ENCODE assay signal across 1 cellular context in genomic region chr19:588093-588742, GRCh38.
TF ChIP-seq lines count a peak whose summit lies in the region.

No MANE protein-coding gene starts in this region.

TF ChIP-seq in HEK293, 187 proteins besides CTCF, POLR2A, EP300 and RAD21 (continued from another document and continues in another):
- TF ChIP-seq PATZ1 (tag by site-specific recombination; IDR thresholded peaks at IDR 0.05) (peak; percentile 94), ZNF354C (tag by site-specific recombination; IDR thresholded peaks at IDR 0.05; ENCODE audit: borderline replicate concordance, low read depth) (no peak), ZNF501 (tag by site-specific recombination; IDR thresholded peaks at IDR 0.05) (no peak), ZNF791 (tag by site-specific recombination; IDR thresholded peaks at IDR 0.05) (no peak), ZNF518A (tag by site-specific recombination; conservative IDR thresholded peaks at IDR 0.05; ENCODE audit: low read depth) (no peak), ZNF639 (tag by site-specific recombination; IDR thresholded peaks at IDR 0.05) (no peak; the same call in 1 of the 2 replicates), ZNF146 (tag by site-specific recombination; IDR thresholded peaks at IDR 0.05) (no peak), ZNF174 (tag by site-specific recombination; IDR thresholded peaks at IDR 0.05) (no peak), ZNF311 (tag by site-specific recombination; IDR thresholded peaks at IDR 0.05; ENCODE audit: borderline replicate concordance) (no peak), MYNN (tag by site-specific recombination; IDR thresholded peaks at IDR 0.05; ENCODE audit: borderline replicate concordance) (no peak), ZNF776 (tag by site-specific recombination; IDR thresholded peaks at IDR 0.05; ENCODE audit: borderline replicate concordance) (no peak), ZNF600 (tag by site-specific recombination; IDR thresholded peaks at IDR 0.05) (peak; percentile 61; the same call in 1 of the 2 replicates), ZNF488 (tag by site-specific recombination; IDR thresholded peaks at IDR 0.05) (no peak), ZBTB21 (tag by site-specific recombination; IDR thresholded peaks at IDR 0.05) (no peak), ZNF274 (IDR thresholded peaks at IDR 0.05; ENCODE audit: low read length) (no peak), ZNF274 (tag by site-specific recombination; IDR thresholded peaks at IDR 0.05; ENCODE audit: borderline replicate concordance) (no peak), ZNF202 (tag by site-specific recombination; IDR thresholded peaks at IDR 0.05; ENCODE audit: borderline replicate concordance) (no peak), ZBTB1 (tag by site-specific recombination; IDR thresholded peaks at IDR 0.05) (no peak), ZBTB11 (tag by site-specific recombination; conservative IDR thresholded peaks at IDR 0.05; ENCODE audit: low read depth) (no peak), ZNF514 (tag by site-specific recombination; IDR thresholded peaks at IDR 0.05) (no peak), ZNF148 (tag by site-specific recombination; IDR thresholded peaks at IDR 0.05; ENCODE audit: borderline replicate concordance) (no peak), ZNF473 (tag by site-specific recombination; IDR thresholded peaks at IDR 0.05) (no peak), ZNF2 (tag by site-specific recombination; IDR thresholded peaks at IDR 0.05) (0 out of 2 replicates have a peak, but pooled peaks have one; percentile 43), ZNF24 (tag by site-specific recombination; IDR thresholded peaks at IDR 0.05) (no peak), SCRT1 (tag by site-specific recombination; IDR thresholded peaks at IDR 0.05; ENCODE audit: borderline replicate concordance) (no peak), INSM2 (tag by site-specific recombination; IDR thresholded peaks at IDR 0.05) (no peak), ZNF114 (tag by site-specific recombination; IDR thresholded peaks at IDR 0.05) (no peak), EGR2 (tag by site-specific recombination; IDR thresholded peaks at IDR 0.05; ENCODE audit: low read depth) (peak; percentile 50; the same call in 1 of the 2 replicates), ZBTB7A (tag by site-specific recombination; IDR thresholded peaks at IDR 0.05; ENCODE audit: low read depth) (no peak), ZSCAN23 (tag by site-specific recombination; IDR thresholded peaks at IDR 0.05) (no peak), GLI2 (tag by site-specific recombination; IDR thresholded peaks at IDR 0.05; ENCODE audit: borderline replicate concordance, low read depth) (no peak), KLF10 (tag by site-specific recombination; IDR thresholded peaks at IDR 0.05) (peak; percentile 75), ZNF426 (tag by site-specific recombination; IDR thresholded peaks at IDR 0.05) (no peak), ZBTB44 (tag by site-specific recombination; IDR thresholded peaks at IDR 0.05) (no peak), ZNF792 (tag by site-specific recombination; IDR thresholded peaks at IDR 0.05) (no peak), ZSCAN18 (tag by site-specific recombination; IDR thresholded peaks at IDR 0.05) (no peak), REPIN1 (tag by site-specific recombination; IDR thresholded peaks at IDR 0.05; ENCODE audit: low read depth) (no peak), ZNF10 (tag by site-specific recombination; IDR thresholded peaks at IDR 0.05) (no peak), ZNF133 (tag by site-specific recombination; IDR thresholded peaks at IDR 0.05) (no peak), ZNF169 (tag by site-specific recombination; IDR thresholded peaks at IDR 0.05) (no peak)
